1 cellular context compared by ENCODE assay signal in the genomic region with DNA sequence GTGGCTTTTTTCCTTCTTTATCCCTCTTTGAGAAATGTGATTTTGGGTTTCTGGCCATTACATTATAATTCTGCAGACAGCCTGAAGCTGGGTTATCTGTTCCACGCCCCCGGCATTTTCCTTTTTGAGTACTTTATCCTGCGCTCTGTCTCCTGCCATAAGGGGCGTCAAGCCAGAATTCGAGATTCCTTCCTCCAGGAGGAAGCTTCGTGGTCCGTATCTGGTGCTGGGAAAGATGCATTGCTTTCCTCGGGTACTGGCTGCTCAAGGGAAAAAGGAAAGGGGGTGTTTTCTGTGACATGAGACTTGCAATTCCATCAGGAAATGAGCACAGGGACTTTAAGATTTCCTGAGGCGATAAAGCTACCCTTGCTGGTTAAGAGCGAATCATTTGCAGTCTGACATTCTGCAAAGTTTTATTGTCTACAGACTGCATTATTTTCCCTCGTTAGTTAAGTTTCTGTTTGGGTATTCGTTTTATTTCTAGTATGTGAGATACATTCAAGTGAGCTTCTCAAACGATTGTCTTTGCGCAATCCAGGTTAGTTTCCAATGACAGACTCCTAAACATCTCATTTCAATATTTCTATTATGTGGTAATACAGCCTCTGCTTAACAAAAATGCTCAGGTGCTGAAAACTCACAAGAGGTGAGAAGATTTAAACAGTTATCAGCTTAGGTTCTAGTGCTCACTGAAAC.
TF ChIP-seq lines count a peak whose summit lies in the region.

No MANE protein-coding gene starts in this region.

TF ChIP-seq in IMR-90, 13 proteins besides CTCF, POLR2A, EP300 and RAD21:
- TF ChIP-seq CEBPB (IDR thresholded peaks at IDR 0.05; ENCODE audit: low read depth, low read length) (peak; percentile 67), MAFK (IDR thresholded peaks at IDR 0.05; ENCODE audit: low read depth, low read length) (no peak)
